Comparison of ENCODE assay signal across 28 cellular contexts in genomic region chr7:108716783-108717182, GRCh38.
DNase-seq lines count a peak whose midpoint lies in the region; ATAC-seq, FAIRE-seq and TF ChIP-seq lines count a peak whose summit lies in the region.
"Had no signal": no experiment of that assay in that cellular context is flagged by ENCODE, and none has a peak within 500 bp of the region (broad histone marks: within the 10 kb centered on the region; RNA-seq: fewer than 3 reads in every experiment).

No MANE protein-coding gene starts in this region.

- POLR2A ChIA-PET in AG04449 (lab: Yijun Ruan, JAX) (no interaction called here), T-cell (lab: Charles Lee) (no interaction called here)

- no peak for FAIRE-seq in bronchial epithelial cell (lab: Jason Lieb, UNC)
- FAIRE-seq: D721Med, endothelial cell of umbilical vein, K562, small intestine had no signal

- no peak for ATAC-seq in T-cell (replicated peaks in 1 of 4)
- no peak for ATAC-seq in HG02884 (IDR thresholded peaks at IDR 0.05; ENCODE audit: unreplicated experiment)
- ATAC-seq: K562; left ventricle myocardium superior; psoas muscle; stimulated activated naive CD8-positive, alpha-beta T cell treated with anti-CD3 and anti-CD28 coated beads, Interleukin-15, amount 100 ng/mL, for 72 hours had no signal

- no peaks in the 10 kb centered on the region for H3K4me1 Mint-ChIP-seq in T-cell
- H3K4me1 Mint-ChIP-seq: activated CD4-positive, alpha-beta T cell treated with anti-CD3 and anti-CD28 coated beads, Interleukin-2, amount 10 ng/mL, durations not matched to agents 7 days and 5 days; activated naive CD8-positive, alpha-beta T cell treated with anti-CD3 and anti-CD28 coated beads, Interleukin-2, amount 10 ng/mL, durations not matched to agents 7 days and 5 days; neural progenitor cell; stimulated activated naive CD8-positive, alpha-beta T cell treated with anti-CD3 and anti-CD28 coated beads, Interleukin-15, amount 100 ng/mL, for 72 hours had no signal

- H3K4me3 ChIP-seq in AG04449 (ENCODE audit: low read depth, low read length) (no peak overlapping the region), bronchial epithelial cell (ENCODE audit: low read depth, low read length) (no peak overlapping the region)
- H3K4me3 ChIP-seq: breast epithelium, K562, neural progenitor cell, psoas muscle had no signal

- no peak for TF ChIP-seq CTCF in AG04449 (IDR thresholded peaks at IDR 0.05; ENCODE audit: insufficient read depth, low read length, missing control alignments)
- no peak for TF ChIP-seq CTCF in bronchial epithelial cell (IDR thresholded peaks at IDR 0.05; ENCODE audit: insufficient read depth, low read length, severe bottlenecking)

- peaks cover 7 to 11% of the 10 kb centered on the region in 2 donors for H3K27me3 Mint-ChIP-seq in T-cell
- H3K27me3 Mint-ChIP-seq: activated CD4-positive, alpha-beta T cell treated with anti-CD3 and anti-CD28 coated beads, Interleukin-2, amount 10 ng/mL, durations not matched to agents 7 days and 5 days had no signal

- H3K36me3 Mint-ChIP-seq in T-cell, result no peaks in the 10 kb centered on the region
- H3K36me3 Mint-ChIP-seq: activated naive CD8-positive, alpha-beta T cell treated with anti-CD3 and anti-CD28 coated beads, Interleukin-2, amount 10 ng/mL, durations not matched to agents 7 days and 5 days; neural progenitor cell; type B pancreatic cell had no signal

- no peaks in the 10 kb centered on the region for H3K36me3 ChIP-seq in bronchial epithelial cell (ENCODE audit: control insufficient read depth, insufficient read depth, low read length)
- H3K36me3 ChIP-seq: breast epithelium, neural progenitor cell had no signal

- CTCF ChIA-PET in AG04449 (lab: Yijun Ruan, JAX) (no interaction called here), T-cell (lab: Charles Lee) (no interaction called here)

- H3K9me3 Mint-ChIP-seq in T-cell, result peaks cover 0 to 7% (median 4%) of the 10 kb centered on the region in 3 donors
- H3K9me3 Mint-ChIP-seq: activated CD4-positive, alpha-beta T cell treated with anti-CD3 and anti-CD28 coated beads, Interleukin-2, amount 10 ng/mL, durations not matched to agents 7 days and 5 days; activated naive CD8-positive, alpha-beta T cell treated with anti-CD3 and anti-CD28 coated beads, Interleukin-2, amount 10 ng/mL, durations not matched to agents 7 days and 5 days; activated T-helper 2 cell treated with anti-CD3 and anti-CD28 coated beads, Interferon-gamma antibody, Interleukin-2, Interleukin-4, amounts not matched to agents 10 μg/mL and 5 μg/mL and 100 μg/mL, durations not matched to agents 14 hours and 24 hours and 36 hours; neural progenitor cell; stimulated activated naive CD8-positive, alpha-beta T cell treated with anti-CD3 and anti-CD28 coated beads, Interleukin-15, amount 100 ng/mL, for 72 hours; type B pancreatic cell had no signal

- peak; percentile 40 for DNase-seq in AG04449 (ENCODE audit: low read depth, low spot score)
- peak; percentile 9 for DNase-seq in LHCN-M2 (ENCODE audit: low read depth)
- DNase-seq in bronchial epithelial cell (ENCODE audit: low read depth), result peak; percentile 21
- peak; percentile 67 for DNase-seq in kidney tubule cell (ENCODE audit: low spot score)
- no peak for DNase-seq in epidermal melanocyte (ENCODE audit: insufficient read length, low spot score)
- DNase-seq in T-cell, result no peak
- DNase-seq in amniotic stem cell (lab: John Stamatoyannopoulos, UW), result no peak
- DNase-seq: 8988T; activated CD4-positive, alpha-beta T cell treated with anti-CD3 and anti-CD28 coated beads, Interleukin-2, amount 10 ng/mL, durations not matched to agents 7 days and 5 days; activated CD8-positive, alpha-beta memory T cell treated with anti-CD3 and anti-CD28 coated beads, Interleukin-2, amount 50 U/mL, for 4 hours; activated naive CD8-positive, alpha-beta T cell treated with anti-CD3 and anti-CD28 coated beads, Interleukin-2, amount 10 ng/mL, durations not matched to agents 7 days and 5 days; C1 segment of cervical spinal cord; left ventricle myocardium superior; NCI-H1694; NCI-H748 treated with DMSO at 0.1 percent for 48 hours; psoas muscle; Right ventricle myocardium superior; small intestine; stimulated activated CD4-positive, alpha-beta T cell treated with anti-CD3 and anti-CD28 coated beads, Interleukin-4, amount 100 ng/mL, for 1 hour; stimulated activated naive CD8-positive, alpha-beta T cell treated with anti-CD3 and anti-CD28 coated beads, Interleukin-15, amount 100 ng/mL, for 72 hours had no signal

- H3K27me3 ChIP-seq in bronchial epithelial cell (ENCODE audit: control insufficient read depth, insufficient read depth, low read length), result no peaks in the 10 kb centered on the region
- H3K27me3 ChIP-seq: breast epithelium, neural progenitor cell had no signal

- no peak overlapping the region for H3K4me3 Mint-ChIP-seq in T-cell
- H3K4me3 Mint-ChIP-seq: activated CD4-positive, alpha-beta T cell treated with anti-CD3 and anti-CD28 coated beads, Interleukin-2, amount 10 ng/mL, durations not matched to agents 7 days and 5 days; activated naive CD8-positive, alpha-beta T cell treated with anti-CD3 and anti-CD28 coated beads, Interleukin-2, amount 10 ng/mL, durations not matched to agents 7 days and 5 days; neural progenitor cell; stimulated activated naive CD8-positive, alpha-beta T cell treated with anti-CD3 and anti-CD28 coated beads, Interleukin-15, amount 100 ng/mL, for 72 hours; type B pancreatic cell had no signal

- H3K27ac Mint-ChIP-seq in T-cell, result no peak overlapping the region
- H3K27ac Mint-ChIP-seq: activated CD4-positive, alpha-beta T cell treated with anti-CD3 and anti-CD28 coated beads, Interleukin-2, amount 10 ng/mL, durations not matched to agents 7 days and 5 days; activated naive CD8-positive, alpha-beta T cell treated with anti-CD3 and anti-CD28 coated beads, Interleukin-2, amount 10 ng/mL, durations not matched to agents 7 days and 5 days; activated T-helper 2 cell treated with anti-CD3 and anti-CD28 coated beads, Interferon-gamma antibody, Interleukin-2, Interleukin-4, amounts not matched to agents 10 μg/mL and 5 μg/mL and 100 μg/mL, durations not matched to agents 14 hours and 24 hours and 36 hours; neural progenitor cell; stimulated activated naive CD8-positive, alpha-beta T cell treated with anti-CD3 and anti-CD28 coated beads, Interleukin-15, amount 100 ng/mL, for 72 hours; type B pancreatic cell had no signal

Comparison
In these comparisons a context has a peak if more than half of its experiments do, and no peak if none do; other contexts are left out.
1. DNase-seq: peak in AG04449 (single experiment), LHCN-M2 (single experiment), bronchial epithelial cell (single experiment) and kidney tubule cell (single experiment); none in epidermal melanocyte (single experiment), T-cell (0 of 34) and amniotic stem cell (single experiment).